1 cellular context compared by ENCODE assay signal in the genomic region with DNA sequence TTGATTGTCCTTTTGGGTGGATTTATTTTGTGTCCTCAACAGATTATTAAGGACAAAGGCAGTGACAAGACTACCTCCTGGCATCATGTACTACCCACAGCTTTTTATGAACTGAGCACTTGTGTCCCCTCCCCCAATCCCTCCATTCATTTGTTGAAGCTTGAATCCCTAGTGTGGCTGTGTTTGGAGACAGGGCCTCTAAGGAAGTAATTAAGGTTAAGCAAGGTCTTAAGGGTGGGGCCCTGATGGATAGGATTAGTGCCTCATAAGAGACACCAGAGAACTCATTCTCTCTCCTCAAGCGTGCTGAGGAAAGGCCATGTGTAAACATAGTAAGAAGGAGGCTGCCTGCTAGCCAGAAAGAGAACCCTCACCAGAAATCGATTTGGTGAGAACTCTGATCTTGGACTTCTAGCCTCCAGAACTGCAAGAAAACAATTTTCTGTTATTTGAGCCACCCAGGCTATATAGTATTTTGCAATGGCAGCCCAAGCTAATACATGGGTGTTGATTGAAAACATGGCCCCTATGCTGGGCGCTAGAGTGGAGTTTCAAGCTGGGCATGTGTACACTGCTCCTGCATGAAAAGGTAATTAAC.
TF ChIP-seq lines count a peak whose summit lies in the region.

No MANE protein-coding gene starts in this region.

TF ChIP-seq in H1, 55 proteins besides CTCF, POLR2A, EP300 and RAD21:
- no peak for TF ChIP-seq ZNF274 (IDR thresholded peaks at IDR 0.05; ENCODE audit: borderline replicate concordance, extremely low read depth, low read length)
- no peak for TF ChIP-seq SP4 (IDR thresholded peaks at IDR 0.05; ENCODE audit: low read length)
- no peak for TF ChIP-seq JUN (IDR thresholded peaks at IDR 0.05; ENCODE audit: low read depth, low read length)
- TF ChIP-seq FOSL1 (IDR thresholded peaks at IDR 0.05; ENCODE audit: insufficient read depth, low read depth, low read length): no peak
- TF ChIP-seq RBBP5 (IDR thresholded peaks at IDR 0.05; ENCODE audit: borderline replicate concordance, low read depth, low read length): no peak
